Comparison of ENCODE assay signal across 15 cellular contexts in the genomic region with DNA sequence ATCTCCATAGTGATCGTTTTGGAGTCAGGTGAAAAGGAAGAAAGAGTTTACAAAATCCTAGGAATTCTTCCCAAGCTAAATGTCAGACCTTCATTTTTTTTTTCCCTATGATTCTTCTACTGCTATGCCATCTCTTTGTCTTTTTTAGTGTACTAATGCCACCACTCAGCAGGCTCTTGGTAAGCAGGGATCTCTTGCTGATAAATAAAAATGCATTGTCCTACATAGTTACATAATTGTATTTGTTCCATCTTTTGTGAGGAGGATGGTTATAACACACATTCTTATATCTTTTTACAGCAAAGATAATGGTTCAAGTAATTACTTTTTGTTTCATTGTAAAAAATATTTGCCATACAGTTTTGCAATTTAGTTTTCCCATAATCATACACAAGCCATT. TPM values are rescaled to one million over a fixed set of nuclear protein-coding genes. Genes with fewer than 3 reads are reported as not detected.
DNase-seq lines count a peak whose midpoint lies in the region; ATAC-seq and TF ChIP-seq lines count a peak whose summit lies in the region.
"Had no signal": no experiment of that assay in that cellular context is flagged by ENCODE, and none has a peak within 500 bp of the region (broad histone marks: within the 10 kb centered on the region; RNA-seq: fewer than 3 reads in every experiment).

No MANE protein-coding gene starts in this region.

- DNase-seq in activated T-cell treated with anti-CD3 and anti-CD28 coated beads, Interleukin-2, amount 50 U/mL, for 24 hours, result no peak
- no peak for DNase-seq in activated T-cell treated with anti-CD3 and anti-CD28 coated beads, Interleukin-2, amount 50 U/mL, for 72 hours
- DNase-seq in CD4-positive, alpha-beta T cell, result no peak
- peak; percentile 48 for DNase-seq in cerebellum (ENCODE audit: low spot score)
- DNase-seq in osteoblast (ENCODE audit: insufficient read length, low spot score, missing footprints), result peak; percentile 53
- no peak for DNase-seq in SHP77 treated with DMSO at 0.1 percent for 48 hours (lab: John Stamatoyannopoulos, UW)
- DNase-seq in HPDE6-E6E7 (ENCODE audit: extremely low spot score), result no peak
- DNase-seq: AML-193; Calu3; CD4-positive, alpha-beta memory T cell; DMS79 treated with DMSO at 0.1 percent for 48 hours; H9 had no signal

- no peak overlapping the region for H3K4me3 ChIP-seq in osteoblast (ENCODE audit: insufficient read depth, low read length)
- H3K4me3 ChIP-seq: A549 had no signal

- H4K20me1 ChIP-seq in osteoblast (ENCODE audit: insufficient read depth, low read length), result no peaks in the 10 kb centered on the region

- TF ChIP-seq CTCF in CD4-positive, alpha-beta T cell (IDR thresholded peaks at IDR 0.05), result no peak
- no peak for TF ChIP-seq CTCF in osteoblast (IDR thresholded peaks at IDR 0.05; ENCODE audit: extremely low read depth, low read depth, low read length)

- H3K36me3 Mint-ChIP-seq in activated T-cell treated with anti-CD3 and anti-CD28 coated beads, Interleukin-2, amount 50 U/mL, for 24 hours (ENCODE audit: low read depth), result peaks cover 95% of the 10 kb centered on the region
- peaks cover 8 to 33% of the 10 kb centered on the region in 2 donors for H3K36me3 Mint-ChIP-seq in activated T-cell treated with anti-CD3 and anti-CD28 coated beads, Interleukin-2, amount 50 U/mL, for 72 hours (ENCODE audit: insufficient read depth in 2 of 2)
- H3K36me3 Mint-ChIP-seq in CD4-positive, alpha-beta T cell (ENCODE audit: low read depth), result peaks cover 99% of the 10 kb centered on the region

- peak overlapping the region; percentile 61 for H3K27ac Mint-ChIP-seq in activated T-cell treated with anti-CD3 and anti-CD28 coated beads, Interleukin-2, amount 50 U/mL, for 24 hours
- no peak overlapping the region for H3K27ac Mint-ChIP-seq in activated T-cell treated with anti-CD3 and anti-CD28 coated beads, Interleukin-2, amount 50 U/mL, for 72 hours
- peak overlapping the region; percentile 30 for H3K27ac Mint-ChIP-seq in CD4-positive, alpha-beta T cell
- H3K27ac Mint-ChIP-seq: H9 had no signal

- no peak overlapping the region for H3K4me3 Mint-ChIP-seq in activated T-cell treated with anti-CD3 and anti-CD28 coated beads, Interleukin-2, amount 50 U/mL, for 24 hours
- H3K4me3 Mint-ChIP-seq in activated T-cell treated with anti-CD3 and anti-CD28 coated beads, Interleukin-2, amount 50 U/mL, for 72 hours, result no peak overlapping the region
- H3K4me3 Mint-ChIP-seq in CD4-positive, alpha-beta T cell, result no peak overlapping the region
- H3K4me3 Mint-ChIP-seq: CD4-positive, alpha-beta memory T cell; H9 had no signal

- H3K36me3 ChIP-seq in osteoblast (ENCODE audit: insufficient read depth, low read length), result no peaks in the 10 kb centered on the region

- H3K4me1 Mint-ChIP-seq in activated T-cell treated with anti-CD3 and anti-CD28 coated beads, Interleukin-2, amount 50 U/mL, for 24 hours (ENCODE audit: low read depth), result no peaks in the 10 kb centered on the region
- no peaks in the 10 kb centered on the region for H3K4me1 Mint-ChIP-seq in activated T-cell treated with anti-CD3 and anti-CD28 coated beads, Interleukin-2, amount 50 U/mL, for 72 hours (ENCODE audit: low read depth)
- no peaks in the 10 kb centered on the region for H3K4me1 Mint-ChIP-seq in CD4-positive, alpha-beta T cell (ENCODE audit: low read depth)

- no peak overlapping the region for H3K27ac ChIP-seq in CD4-positive, alpha-beta T cell (ENCODE audit: low read depth, low read length)
- no peak overlapping the region for H3K27ac ChIP-seq in osteoblast (ENCODE audit: low read depth, low read length)
- H3K27ac ChIP-seq: 22Rv1, A549, C4-2B had no signal

- CTCF ChIA-PET in CD4-positive, alpha-beta T cell (lab: Charles Lee), result no interaction called here

- no peaks in the 10 kb centered on the region for H3K79me2 ChIP-seq in osteoblast (ENCODE audit: insufficient read depth, low read length)

- intact Hi-C loops in CD4-positive, alpha-beta T cell (cut with DNase I, micrococcal nuclease), result no loop called here

- no peaks in the 10 kb centered on the region for H3K9me3 Mint-ChIP-seq in activated T-cell treated with anti-CD3 and anti-CD28 coated beads, Interleukin-2, amount 50 U/mL, for 24 hours
- no peaks in the 10 kb centered on the region for H3K9me3 Mint-ChIP-seq in activated T-cell treated with anti-CD3 and anti-CD28 coated beads, Interleukin-2, amount 50 U/mL, for 72 hours
- H3K9me3 Mint-ChIP-seq in CD4-positive, alpha-beta T cell, result no peaks in the 10 kb centered on the region
- H3K9me3 Mint-ChIP-seq: CD4-positive, alpha-beta memory T cell; H9 had no signal

- no peak overlapping the region for H2AFZ ChIP-seq in osteoblast (ENCODE audit: low read length)

- no peak for ATAC-seq in activated T-cell treated with anti-CD3 and anti-CD28 coated beads, Interleukin-2, amount 50 U/mL, for 72 hours (replicated peaks in 1 of 2)
- no peak for ATAC-seq in CD4-positive, alpha-beta T cell (ENCODE audit: poor library complexity)
- ATAC-seq: A549 had no signal

- H3K4me2 ChIP-seq in osteoblast (ENCODE audit: insufficient read depth, low read length), result no peak overlapping the region
- H3K4me2 ChIP-seq: A549 had no signal

- H3K9me3 ChIP-seq in CD4-positive, alpha-beta T cell (ENCODE audit: control insufficient read depth, low read length), result no peaks in the 10 kb centered on the region
- H3K9me3 ChIP-seq in osteoblast (ENCODE audit: low read depth, low read length), result no peaks in the 10 kb centered on the region
- H3K9me3 ChIP-seq: A549 had no signal

- no peaks in the 10 kb centered on the region for H3K27me3 Mint-ChIP-seq in activated T-cell treated with anti-CD3 and anti-CD28 coated beads, Interleukin-2, amount 50 U/mL, for 24 hours
- no peaks in the 10 kb centered on the region for H3K27me3 Mint-ChIP-seq in activated T-cell treated with anti-CD3 and anti-CD28 coated beads, Interleukin-2, amount 50 U/mL, for 72 hours (ENCODE audit: low read depth)
- no peaks in the 10 kb centered on the region for H3K27me3 Mint-ChIP-seq in CD4-positive, alpha-beta T cell
- H3K27me3 Mint-ChIP-seq: CD4-positive, alpha-beta memory T cell had no signal

- no peaks in the 10 kb centered on the region for H3K27me3 ChIP-seq in CD4-positive, alpha-beta T cell (ENCODE audit: control insufficient read depth, insufficient read depth, low read length)
- no peaks in the 10 kb centered on the region for H3K27me3 ChIP-seq in osteoblast (ENCODE audit: insufficient read depth, low read length)

- POLR2A ChIA-PET in CD4-positive, alpha-beta T cell (lab: Charles Lee), result no interaction called here

- H3K4me1 ChIP-seq in osteoblast (ENCODE audit: insufficient read depth, low read length), result no peaks in the 10 kb centered on the region
- H3K4me1 ChIP-seq: A549 had no signal

RNA-seq across cellular contexts. Expression of a gene that starts 36.8 kb away (rescaled TPM):
- 1 to 10 TPM; 1.5 to 1.8 TPM for total RNA-seq in activated T-cell treated with anti-CD3 and anti-CD28 coated beads, Interleukin-2, amount 50 U/mL, for 72 hours
- under 1 TPM; 0.36 to 0.50 TPM for total RNA-seq in CD4-positive, alpha-beta T cell
- 9.8 TPM for total RNA-seq in cerebellum
- total RNA-seq in osteoblast, result 0.36 TPM in 1 of 2 replicates, not detected in the other

Comparison
In these comparisons a context has a peak if more than half of its experiments do, and no peak if none do; other contexts are left out.
1. DNase-seq: peak in cerebellum (single experiment) and osteoblast (single experiment); none in activated T-cell treated with anti-CD3 and anti-CD28 coated beads, Interleukin-2, amount 50 U/mL, for 24 hours (single experiment), activated T-cell treated with anti-CD3 and anti-CD28 coated beads, Interleukin-2, amount 50 U/mL, for 72 hours (0 of 2), CD4-positive, alpha-beta T cell (0 of 10), SHP77 treated with DMSO at 0.1 percent for 48 hours (single experiment) and HPDE6-E6E7 (single experiment).